16 cellular contexts compared by ENCODE assay signal in genomic region chr4:37723067-37723466, GRCh38. TPM values are rescaled to one million over a fixed set of nuclear protein-coding genes. Genes with fewer than 3 reads are reported as not detected.
A peak's percentile ranks its signal among the peaks of the same experiment; 100 is the strongest.
DNase-seq lines count a peak whose midpoint lies in the region; ATAC-seq and TF ChIP-seq lines count a peak whose summit lies in the region.
"Had no signal": no experiment of that assay in that cellular context is flagged by ENCODE, and none has a peak within 500 bp of the region (broad histone marks: within the 10 kb centered on the region; RNA-seq: fewer than 3 reads in every experiment).

No MANE protein-coding gene starts in this region.

- TF ChIP-seq CTCF in CD8-positive, alpha-beta T cell (IDR thresholded peaks at IDR 0.05), result no peak
- TF ChIP-seq CTCF in Caco-2 (IDR thresholded peaks at IDR 0.05; ENCODE audit: insufficient read depth in 1 of 2, low read depth in 1 of 2, low read length in 1 of 2, severe bottlenecking in 1 of 2, unreplicated experiment in 1 of 2) (no peak), stomach (IDR thresholded peaks at IDR 0.05) (no peak)

- 95 to 98% (median 96%) methylated on average over 1 of the region's 1 CpG for WGBS in stomach, 5 donors

- H3K27me3 Mint-ChIP-seq in CD8-positive, alpha-beta T cell (ENCODE audit: low read depth), result peaks cover 2% of the 10 kb centered on the region
- H3K27me3 Mint-ChIP-seq in Caco-2 (ENCODE audit: insufficient read depth, unreplicated experiment), result no peaks in the 10 kb centered on the region
- H3K27me3 Mint-ChIP-seq in T-helper 2 cell treated with Interferon-gamma antibody and Interleukin-4, amounts not matched to agents 5 μg/mL and 100 μg/mL, for 36 hours (ENCODE audit: low read depth), result peaks cover 7% of the 10 kb centered on the region
- no peaks in the 10 kb centered on the region for H3K27me3 Mint-ChIP-seq in naive thymus-derived CD4-positive, alpha-beta T cell

- peaks cover 19% of the 10 kb centered on the region for H3K4me1 Mint-ChIP-seq in CD8-positive, alpha-beta T cell (ENCODE audit: low read depth)
- peaks cover 31% of the 10 kb centered on the region for H3K4me1 Mint-ChIP-seq in Caco-2 (ENCODE audit: low read depth, unreplicated experiment)
- H3K4me1 Mint-ChIP-seq in T-helper 2 cell treated with Interferon-gamma antibody and Interleukin-4, amounts not matched to agents 5 μg/mL and 100 μg/mL, for 36 hours (ENCODE audit: low read depth), result peaks cover 32% of the 10 kb centered on the region
- H3K4me1 Mint-ChIP-seq in naive thymus-derived CD4-positive, alpha-beta T cell, result peaks cover 5 to 23% (median 22%) of the 10 kb centered on the region in 7 donors

- CTCF ChIA-PET in CD8-positive, alpha-beta T cell (lab: Charles Lee), result no interaction called here
- CTCF ChIA-PET in Caco-2 (lab: Charles Lee), result no interaction called here
- CTCF ChIA-PET in naive thymus-derived CD4-positive, alpha-beta T cell (lab: Charles Lee), result no interaction called here

- ATAC-seq in CD8-positive, alpha-beta T cell, result no peak
- no peak for ATAC-seq in naive thymus-derived CD4-positive, alpha-beta T cell
- ATAC-seq: GM23338, HCT116 had no signal

- BruUV-seq in Caco-2 (replicated peaks; lab: Mats Ljungman, UMichigan), result no TSS peak

- no peaks in the 10 kb centered on the region for H3K9me3 ChIP-seq in CD8-positive, alpha-beta T cell (ENCODE audit: low read length)
- H3K9me3 ChIP-seq in Caco-2 (no peaks in the 10 kb centered on the region), stomach (no peaks in the 10 kb centered on the region)
- no peaks in the 10 kb centered on the region for H3K9me3 ChIP-seq in naive thymus-derived CD4-positive, alpha-beta T cell (ENCODE audit: control insufficient read depth in 2 of 3, low read length in 3 of 3)

- peak overlapping the region; percentile 37 for H3K27ac Mint-ChIP-seq in CD8-positive, alpha-beta T cell
- peak overlapping the region; percentile 26 for H3K27ac Mint-ChIP-seq in Caco-2 (ENCODE audit: unreplicated experiment)
- H3K27ac Mint-ChIP-seq in T-helper 2 cell treated with Interferon-gamma antibody and Interleukin-4, amounts not matched to agents 5 μg/mL and 100 μg/mL, for 36 hours, result peak overlapping the region; percentile 54
- peak overlapping the region in 5 of 9 donors; percentile 10 to 76 (median 38) for H3K27ac Mint-ChIP-seq in naive thymus-derived CD4-positive, alpha-beta T cell
- H3K27ac Mint-ChIP-seq: GM23338, H9 had no signal

- no peaks in the 10 kb centered on the region for H3K36me3 Mint-ChIP-seq in CD8-positive, alpha-beta T cell
- no peaks in the 10 kb centered on the region for H3K36me3 Mint-ChIP-seq in Caco-2 (ENCODE audit: insufficient read depth, unreplicated experiment)
- no peaks in the 10 kb centered on the region for H3K36me3 Mint-ChIP-seq in T-helper 2 cell treated with Interferon-gamma antibody and Interleukin-4, amounts not matched to agents 5 μg/mL and 100 μg/mL, for 36 hours (ENCODE audit: low read depth)
- H3K36me3 Mint-ChIP-seq in naive thymus-derived CD4-positive, alpha-beta T cell, result peaks cover 0 to 4% (median 0%) of the 10 kb centered on the region in 5 donors
- H3K36me3 Mint-ChIP-seq: CD4-positive, alpha-beta memory T cell had no signal

- H3K4me3 ChIP-seq in CD8-positive, alpha-beta T cell (ENCODE audit: low read depth, low read length), result no peak overlapping the region
- no peak overlapping the region for H3K4me3 ChIP-seq in Caco-2 (ENCODE audit: low read depth, low read length)
- no peak overlapping the region for H3K4me3 ChIP-seq in naive thymus-derived CD4-positive, alpha-beta T cell (ENCODE audit: low read length)
- H3K4me3 ChIP-seq in stomach, result no peak overlapping the region
- H3K4me3 ChIP-seq: GM23338 had no signal

- peaks cover 6% of the 10 kb centered on the region for H3K4me1 ChIP-seq in CD8-positive, alpha-beta T cell (ENCODE audit: insufficient read depth, low read length)
- H3K4me1 ChIP-seq in Caco-2 (peaks cover 26% of the 10 kb centered on the region), stomach (peaks cover 0 to 12% (median 7%) of the 10 kb centered on the region in 4 donors)
- peaks cover 0 to 9% of the 10 kb centered on the region in 2 donors for H3K4me1 ChIP-seq in naive thymus-derived CD4-positive, alpha-beta T cell (ENCODE audit: control insufficient read depth in 2 of 2, insufficient read depth in 2 of 2, low read length in 2 of 2)

- no peak for DNase-seq in CD8-positive, alpha-beta T cell
- DNase-seq in Caco-2 (no peak), GM03348 (ENCODE audit: low spot score) (no peak), stomach (no peak), HPDE6-E6E7 (ENCODE audit: extremely low spot score) (no peak), NCI-H526 treated with DMSO at 0.1 percent for 48 hours (lab: John Stamatoyannopoulos, UW) (no peak)
- no peak for DNase-seq in T-helper 2 cell treated with Interferon-gamma antibody and Interleukin-4, amounts not matched to agents 5 μg/mL and 100 μg/mL, for 36 hours (ENCODE audit: low spot score)
- DNase-seq in naive thymus-derived CD4-positive, alpha-beta T cell, result no peak
- DNase-seq: C1 segment of cervical spinal cord; CD4-positive, alpha-beta memory T cell; DMS 273 treated with DMSO at 0.1 percent for 48 hours; DMS79 treated with DMSO at 0.1 percent for 48 hours; GF-D8; H9 had no signal

- no peak overlapping the region for H3K27ac ChIP-seq in CD8-positive, alpha-beta T cell (ENCODE audit: low read depth, low read length)
- no peak overlapping the region for H3K27ac ChIP-seq in naive thymus-derived CD4-positive, alpha-beta T cell (ENCODE audit: low read depth, low read length)
- H3K27ac ChIP-seq in stomach, result no peak overlapping the region

- no peak for TF ChIP-seq POLR2A in stomach (IDR thresholded peaks at IDR 0.05)

- no peaks in the 10 kb centered on the region for H3K27me3 ChIP-seq in CD8-positive, alpha-beta T cell (ENCODE audit: insufficient read depth, low read length)
- H3K27me3 ChIP-seq in Caco-2 (replicated peaks; ENCODE audit: control insufficient read depth, insufficient read depth, low read length), result no peaks in the 10 kb centered on the region
- H3K27me3 ChIP-seq in naive thymus-derived CD4-positive, alpha-beta T cell (ENCODE audit: control insufficient read depth in 2 of 2, insufficient read depth in 2 of 2, low read length in 2 of 2), result no peaks in the 10 kb centered on the region
- no peaks in the 10 kb centered on the region for H3K27me3 ChIP-seq in stomach

- H3K36me3 ChIP-seq in CD8-positive, alpha-beta T cell (ENCODE audit: insufficient read depth, low read length), result no peaks in the 10 kb centered on the region
- H3K36me3 ChIP-seq in Caco-2 (ENCODE audit: control insufficient read depth, insufficient read depth, low read length) (no peaks in the 10 kb centered on the region), stomach (no peaks in the 10 kb centered on the region)
- H3K36me3 ChIP-seq in naive thymus-derived CD4-positive, alpha-beta T cell (ENCODE audit: control insufficient read depth in 2 of 3, insufficient read depth in 3 of 3, low read length in 3 of 3), result no peaks in the 10 kb centered on the region

- H3K9me3 Mint-ChIP-seq in CD8-positive, alpha-beta T cell, result no peaks in the 10 kb centered on the region
- no peaks in the 10 kb centered on the region for H3K9me3 Mint-ChIP-seq in Caco-2 (ENCODE audit: unreplicated experiment)
- no peaks in the 10 kb centered on the region for H3K9me3 Mint-ChIP-seq in T-helper 2 cell treated with Interferon-gamma antibody and Interleukin-4, amounts not matched to agents 5 μg/mL and 100 μg/mL, for 36 hours
- H3K9me3 Mint-ChIP-seq in naive thymus-derived CD4-positive, alpha-beta T cell, result peaks cover 0 to 2% (median 0%) of the 10 kb centered on the region in 11 donors
- H3K9me3 Mint-ChIP-seq: GM23338, H9 had no signal

- intact Hi-C loops in CD8-positive, alpha-beta T cell (cut with DNase I, micrococcal nuclease), result no loop called here
- intact Hi-C loops in Caco-2 (cut with micrococcal nuclease; ENCODE audit: unreplicated experiment), result no loop called here
- intact Hi-C loops in naive thymus-derived CD4-positive, alpha-beta T cell (cut with micrococcal nuclease), result no loop called here
- intact Hi-C loops in stomach (cut with DNase I; ENCODE audit: low total_unique reads), result no loop called here

- POLR2A ChIA-PET in CD8-positive, alpha-beta T cell (lab: Charles Lee), result no interaction called here
- POLR2A ChIA-PET in Caco-2 (lab: Charles Lee), result no interaction called here
- POLR2A ChIA-PET in naive thymus-derived CD4-positive, alpha-beta T cell (lab: Charles Lee), result interaction anchor here (1.6 kb wide), 1 partner anchor 10 kb away, joined by 10 read pairs; no protein-coding TSS in a partner anchor

- H3K4me3 Mint-ChIP-seq in CD8-positive, alpha-beta T cell, result no peak overlapping the region
- H3K4me3 Mint-ChIP-seq in Caco-2 (ENCODE audit: unreplicated experiment), result no peak overlapping the region
- peak overlapping the region; percentile 16 for H3K4me3 Mint-ChIP-seq in T-helper 2 cell treated with Interferon-gamma antibody and Interleukin-4, amounts not matched to agents 5 μg/mL and 100 μg/mL, for 36 hours
- peak overlapping the region in 1 of 10 donors; percentile 29 for H3K4me3 Mint-ChIP-seq in naive thymus-derived CD4-positive, alpha-beta T cell
- H3K4me3 Mint-ChIP-seq: GM23338, H9 had no signal

- no peak for TF ChIP-seq EP300 in stomach (IDR thresholded peaks at IDR 0.05)

RNA-seq across cellular contexts. Expression of gene RELL1, which starts 36.9 kb away (rescaled TPM):
- total RNA-seq in CD8-positive, alpha-beta T cell, result 10 to 100 TPM; 60.7 to 61.7 TPM
- 45.3 and 48.5 TPM in 2 replicates for total RNA-seq in Caco-2 (2022)
- 10 to 100 TPM; 25.5 to 35.2 (median 28.2) TPM for total RNA-seq in naive thymus-derived CD4-positive, alpha-beta T cell
- polyA plus RNA-seq in naive thymus-derived CD4-positive, alpha-beta T cell, result 1 to 10 TPM; 4.8 to 7.6 TPM
- total RNA-seq in stomach, result 100 to 1,000 TPM in 1 of 5 donors, 10 to 100 TPM in 3, 1 to 10 TPM in 1; 2.9 to 113 (median 92.5) TPM
- 1 to 10 TPM; 1.3 to 8.3 (median 2.4) TPM for polyA plus RNA-seq in stomach
